In the genomic region with DNA sequence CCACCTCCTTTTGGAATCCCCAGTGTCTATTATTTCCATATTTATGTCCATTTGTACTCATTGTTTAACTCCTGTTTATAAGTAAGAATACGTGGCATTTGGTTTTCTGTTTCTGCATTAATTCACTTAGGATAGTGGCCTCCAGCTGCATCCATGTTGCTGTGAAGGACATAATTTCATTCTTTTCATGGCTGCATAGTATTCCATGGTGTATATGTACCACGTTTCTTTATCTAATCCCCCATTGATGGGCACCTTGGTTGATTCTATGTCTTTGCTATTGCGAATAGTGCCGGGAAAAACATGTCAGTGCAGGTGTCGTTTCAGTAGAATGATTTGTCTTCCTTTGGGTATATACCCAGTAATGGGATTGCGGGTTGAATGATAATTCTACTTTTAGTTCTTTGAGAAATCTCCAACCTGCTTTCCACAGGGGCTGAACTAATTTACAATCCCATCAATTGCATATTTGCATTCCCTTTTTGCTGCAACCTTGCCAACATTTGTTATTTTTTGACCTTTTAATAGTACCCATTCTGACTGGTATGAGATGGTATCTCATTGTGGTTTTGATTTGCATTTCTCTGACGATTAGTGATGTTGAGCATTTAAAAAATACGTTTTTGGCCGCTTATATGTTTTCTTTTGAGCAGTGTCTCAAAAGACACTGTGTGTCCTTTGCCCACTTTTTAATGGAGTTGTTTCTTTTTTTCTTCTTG, we compare ENCODE assay signal across 23 cellular contexts.
DNase-seq lines count a peak whose midpoint lies in the region; ATAC-seq, FAIRE-seq and TF ChIP-seq lines count a peak whose summit lies in the region.
"Had no signal": no experiment of that assay in that cellular context is flagged by ENCODE, and none has a peak within 500 bp of the region (broad histone marks: within the 10 kb centered on the region; RNA-seq: fewer than 3 reads in every experiment).

No MANE protein-coding gene starts in this region.

- FAIRE-seq in colon (lab: Jason Lieb, UNC), result peak; percentile 10
- FAIRE-seq: A204.1, GM12891, GM18507, H54 had no signal

- H3K36me3 ChIP-seq in Loucy (ENCODE audit: insufficient read depth, low read length), result no peaks in the 10 kb centered on the region
- H3K36me3 ChIP-seq in SK-N-SH (replicated peaks in 1 of 2; ENCODE audit: control insufficient read depth in 1 of 2, insufficient read depth in 2 of 2, low read length in 1 of 2), result no peaks in the 10 kb centered on the region
- H3K36me3 ChIP-seq: BLaER1, HAP-1 had no signal

- TF ChIP-seq EP300 in SK-N-SH (IDR thresholded peaks at IDR 0.05; ENCODE audit: borderline replicate concordance in 1 of 2, low read depth in 1 of 2, low read length in 1 of 2), result peak in 1 of 2 experiments; percentile 37; a peak in 1 of 4 replicates

- H2AFZ ChIP-seq in Loucy (ENCODE audit: low read length), result no peak overlapping the region
- no peak overlapping the region for H2AFZ ChIP-seq in SK-N-SH (ENCODE audit: low read depth)

- 46% methylated on average over 9 of the region's 9 CpGs for WGBS in SK-N-SH (ENCODE audit: low lambda C conversion rate)

- H4K20me1 ChIP-seq in Loucy (ENCODE audit: insufficient read depth, low read length, poor library complexity, severe bottlenecking), result no peaks in the 10 kb centered on the region
- H4K20me1 ChIP-seq in SK-N-SH (ENCODE audit: insufficient read depth), result no peaks in the 10 kb centered on the region
- H4K20me1 ChIP-seq: BLaER1 had no signal

- H3K27me3 ChIP-seq in Loucy (ENCODE audit: insufficient read depth, low read length, poor library complexity, severe bottlenecking) (no peaks in the 10 kb centered on the region), SK-N-SH (ENCODE audit: insufficient read depth) (peaks cover 7% of the 10 kb centered on the region)
- H3K27me3 ChIP-seq: BLaER1 had no signal

- DNase-seq in EH (ENCODE audit: low read depth) (peak; percentile 54), SK-N-SH (no peak), cortex of kidney (lab: John Stamatoyannopoulos, UW) (no peak), SHP77 treated with DMSO at 0.1 percent for 48 hours (lab: John Stamatoyannopoulos, UW) (no peak), islet precursor cell (no peak)
- DNase-seq: Caco-2; CD4-positive, CD25-positive, alpha-beta regulatory T cell; CD8-positive, alpha-beta T cell; DMS153; DMS79; GF-D8; GOT3 had no signal

- H3K9me3 ChIP-seq in Loucy (ENCODE audit: insufficient read depth, low read depth, low read length) (0 out of 2 replicates have a peak, but pooled peaks cover 7% of the 10 kb centered on the region), SK-N-SH (no peaks in the 10 kb centered on the region)
- H3K9me3 ChIP-seq: Caco-2, HAP-1 had no signal

- TF ChIP-seq CTCF in Loucy (conservative IDR thresholded peaks at IDR 0.05; ENCODE audit: low read length) (no peak), SK-N-SH (IDR thresholded peaks at IDR 0.05) (no peak)

- H3K4me3 ChIP-seq in Loucy (ENCODE audit: low read length, poor library complexity, severe bottlenecking) (no peak overlapping the region), SK-N-SH (ENCODE audit: low read depth in 2 of 2, low read length in 1 of 2) (no peak overlapping the region)
- H3K4me3 ChIP-seq: BLaER1, HAP-1 had no signal

- CTCF ChIA-PET in SK-N-SH (lab: Yijun Ruan, JAX), result interaction anchor here (1.6 kb wide), 1 partner anchor 43 kb away, joined by 5 read pairs; no protein-coding TSS in a partner anchor

- TF ChIP-seq RAD21 in SK-N-SH (IDR thresholded peaks at IDR 0.05; ENCODE audit: low read length), result no peak

- H3F3A ChIP-seq in Loucy (ENCODE audit: low read depth) (no peaks in the 10 kb centered on the region), SK-N-SH (replicated peaks; ENCODE audit: insufficient read depth) (no peaks in the 10 kb centered on the region)

- POLR2A ChIA-PET in SK-N-SH (lab: Yijun Ruan, JAX), result no interaction called here

- no peaks in the 10 kb centered on the region for H3K79me2 ChIP-seq in Loucy (ENCODE audit: insufficient read depth, low read length)
- H3K79me2 ChIP-seq in SK-N-SH (ENCODE audit: insufficient read depth), result no peaks in the 10 kb centered on the region

- peak overlapping the region; percentile 9 for H3K4me2 ChIP-seq in Loucy (ENCODE audit: low read depth, low read length, poor library complexity, severe bottlenecking)
- H3K4me2 ChIP-seq in SK-N-SH, result no peak overlapping the region
- H3K4me2 ChIP-seq: BLaER1 had no signal

- H3K27ac ChIP-seq in SK-N-SH (ENCODE audit: low read depth in 2 of 2, low read length in 1 of 2), result no peak overlapping the region
- H3K27ac ChIP-seq: 22Rv1, BLaER1, C4-2B had no signal

- H3K4me1 ChIP-seq in Loucy (ENCODE audit: insufficient read depth, low read length, poor library complexity, severe bottlenecking) (peaks cover 22% of the 10 kb centered on the region), SK-N-SH (ENCODE audit: control insufficient read depth in 1 of 2, insufficient read depth in 2 of 2, low read depth in 1 of 2, low read length in 1 of 2) (no peaks in the 10 kb centered on the region)
- H3K4me1 ChIP-seq: Caco-2, HAP-1 had no signal

- H3K9me2 ChIP-seq in Loucy (replicated peaks; ENCODE audit: low read depth, low read length), result no peaks in the 10 kb centered on the region
- H3K9me2 ChIP-seq in SK-N-SH, result no peaks in the 10 kb centered on the region

- H3K9ac ChIP-seq in Loucy (ENCODE audit: low read depth, low read length, poor library complexity, severe bottlenecking) (no peak overlapping the region), SK-N-SH (no peak overlapping the region)
- H3K9ac ChIP-seq: BLaER1 had no signal

- ATAC-seq in HG02981 (IDR thresholded peaks at IDR 0.05; ENCODE audit: unreplicated experiment), result no peak
- ATAC-seq: CD8-positive, alpha-beta T cell had no signal

TF ChIP-seq in SK-N-SH, 30 proteins besides CTCF, POLR2A, EP300 and RAD21:
- TF ChIP-seq JUND (IDR thresholded peaks at IDR 0.05) (peak; percentile 53; the same call in 1 of the 2 replicates), RXRA (IDR thresholded peaks at IDR 0.05; ENCODE audit: borderline replicate concordance, low read depth) (peak; percentile 9; the same call in 1 of the 2 replicates), TCF12 (IDR thresholded peaks at IDR 0.05) (peak; percentile 62), MXI1 (IDR thresholded peaks at IDR 0.05; ENCODE audit: low read depth, low read length) (no peak), NFIC (IDR thresholded peaks at IDR 0.05; ENCODE audit: borderline replicate concordance) (peak; percentile 71), RFX5 (IDR thresholded peaks at IDR 0.05; ENCODE audit: low read length) (no peak), FOSL2 (IDR thresholded peaks at IDR 0.05; ENCODE audit: borderline replicate concordance, low read depth) (no peak)
- TF ChIP-seq, protein P1, sequence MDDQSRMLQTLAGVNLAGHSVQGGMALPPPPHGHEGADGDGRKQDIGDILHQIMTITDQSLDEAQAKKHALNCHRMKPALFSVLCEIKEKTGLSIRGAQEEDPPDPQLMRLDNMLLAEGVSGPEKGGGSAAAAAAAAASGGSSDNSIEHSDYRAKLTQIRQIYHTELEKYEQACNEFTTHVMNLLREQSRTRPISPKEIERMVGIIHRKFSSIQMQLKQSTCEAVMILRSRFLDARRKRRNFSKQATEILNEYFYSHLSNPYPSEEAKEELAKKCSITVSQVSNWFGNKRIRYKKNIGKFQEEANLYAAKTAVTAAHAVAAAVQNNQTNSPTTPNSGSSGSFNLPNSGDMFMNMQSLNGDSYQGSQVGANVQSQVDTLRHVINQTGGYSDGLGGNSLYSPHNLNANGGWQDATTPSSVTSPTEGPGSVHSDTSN (IDR thresholded peaks at IDR 0.05), result peak; percentile 77
- TF ChIP-seq, protein P2, sequence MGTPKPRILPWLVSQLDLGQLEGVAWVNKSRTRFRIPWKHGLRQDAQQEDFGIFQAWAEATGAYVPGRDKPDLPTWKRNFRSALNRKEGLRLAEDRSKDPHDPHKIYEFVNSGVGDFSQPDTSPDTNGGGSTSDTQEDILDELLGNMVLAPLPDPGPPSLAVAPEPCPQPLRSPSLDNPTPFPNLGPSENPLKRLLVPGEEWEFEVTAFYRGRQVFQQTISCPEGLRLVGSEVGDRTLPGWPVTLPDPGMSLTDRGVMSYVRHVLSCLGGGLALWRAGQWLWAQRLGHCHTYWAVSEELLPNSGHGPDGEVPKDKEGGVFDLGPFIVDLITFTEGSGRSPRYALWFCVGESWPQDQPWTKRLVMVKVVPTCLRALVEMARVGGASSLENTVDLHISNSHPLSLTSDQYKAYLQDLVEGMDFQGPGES (IDR thresholded peaks at IDR 0.05; ENCODE audit: low read depth, low read length), result no peak
